In genomic region chr1:213303286-213303685, GRCh38 we compare ENCODE assay signal across 1 cellular context.
TF ChIP-seq lines count a peak whose summit lies in the region.

No MANE protein-coding gene starts in this region.

TF ChIP-seq in H1, 55 proteins besides CTCF, POLR2A, EP300 and RAD21 (continued from another document):
- TF ChIP-seq, protein P1, sequence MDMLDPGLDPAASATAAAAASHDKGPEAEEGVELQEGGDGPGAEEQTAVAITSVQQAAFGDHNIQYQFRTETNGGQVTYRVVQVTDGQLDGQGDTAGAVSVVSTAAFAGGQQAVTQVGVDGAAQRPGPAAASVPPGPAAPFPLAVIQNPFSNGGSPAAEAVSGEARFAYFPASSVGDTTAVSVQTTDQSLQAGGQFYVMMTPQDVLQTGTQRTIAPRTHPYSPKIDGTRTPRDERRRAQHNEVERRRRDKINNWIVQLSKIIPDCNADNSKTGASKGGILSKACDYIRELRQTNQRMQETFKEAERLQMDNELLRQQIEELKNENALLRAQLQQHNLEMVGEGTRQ (IDR thresholded peaks at IDR 0.05; ENCODE audit: low read length): no peak
- no peak for TF ChIP-seq PHF8 (conservative IDR thresholded peaks at IDR 0.05; ENCODE audit: low read depth, low read length)
- TF ChIP-seq KDM5A (IDR thresholded peaks at IDR 0.05; ENCODE audit: low read length): no peak
- TF ChIP-seq EZH2 (IDR thresholded peaks at IDR 0.05; ENCODE audit: low read depth, low read length, severe bottlenecking): no peak
